ENCODE assay signal across 1 cellular context in the genomic region with DNA sequence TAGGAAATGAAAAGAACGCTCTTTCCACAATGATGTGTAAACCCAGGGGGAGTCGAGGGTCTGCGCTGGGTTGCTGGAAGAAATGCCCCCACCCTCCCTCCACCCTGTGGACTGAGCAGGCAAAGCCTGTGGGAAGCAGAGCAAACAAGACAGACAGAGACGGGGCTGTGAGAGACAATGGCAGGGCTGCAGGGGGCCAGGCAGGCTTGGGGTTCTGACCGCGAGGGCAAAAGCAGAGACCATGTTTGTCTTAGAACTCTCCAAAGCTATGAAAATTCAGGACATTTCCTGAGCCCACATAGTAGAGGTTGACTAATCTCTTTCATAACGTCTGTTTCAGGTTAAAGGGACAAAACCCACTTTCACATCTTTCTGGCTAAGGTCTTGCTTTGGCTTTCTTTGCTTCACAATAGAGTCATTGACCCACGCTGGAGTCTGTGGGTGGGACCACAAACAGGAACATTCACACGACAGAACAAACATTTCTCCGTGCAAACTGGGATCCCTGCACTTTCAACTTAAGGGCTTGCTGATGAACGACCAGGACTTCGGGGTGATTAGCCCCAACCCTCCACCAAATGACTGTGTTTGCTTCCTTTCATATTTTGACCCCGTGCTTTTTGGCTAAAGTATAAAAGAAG.
TF ChIP-seq lines count a peak whose summit lies in the region.

No MANE protein-coding gene starts in this region.

TF ChIP-seq in GM23338, 12 proteins besides CTCF, POLR2A, EP300 and RAD21 (continued from another document):
- TF ChIP-seq, protein P1, sequence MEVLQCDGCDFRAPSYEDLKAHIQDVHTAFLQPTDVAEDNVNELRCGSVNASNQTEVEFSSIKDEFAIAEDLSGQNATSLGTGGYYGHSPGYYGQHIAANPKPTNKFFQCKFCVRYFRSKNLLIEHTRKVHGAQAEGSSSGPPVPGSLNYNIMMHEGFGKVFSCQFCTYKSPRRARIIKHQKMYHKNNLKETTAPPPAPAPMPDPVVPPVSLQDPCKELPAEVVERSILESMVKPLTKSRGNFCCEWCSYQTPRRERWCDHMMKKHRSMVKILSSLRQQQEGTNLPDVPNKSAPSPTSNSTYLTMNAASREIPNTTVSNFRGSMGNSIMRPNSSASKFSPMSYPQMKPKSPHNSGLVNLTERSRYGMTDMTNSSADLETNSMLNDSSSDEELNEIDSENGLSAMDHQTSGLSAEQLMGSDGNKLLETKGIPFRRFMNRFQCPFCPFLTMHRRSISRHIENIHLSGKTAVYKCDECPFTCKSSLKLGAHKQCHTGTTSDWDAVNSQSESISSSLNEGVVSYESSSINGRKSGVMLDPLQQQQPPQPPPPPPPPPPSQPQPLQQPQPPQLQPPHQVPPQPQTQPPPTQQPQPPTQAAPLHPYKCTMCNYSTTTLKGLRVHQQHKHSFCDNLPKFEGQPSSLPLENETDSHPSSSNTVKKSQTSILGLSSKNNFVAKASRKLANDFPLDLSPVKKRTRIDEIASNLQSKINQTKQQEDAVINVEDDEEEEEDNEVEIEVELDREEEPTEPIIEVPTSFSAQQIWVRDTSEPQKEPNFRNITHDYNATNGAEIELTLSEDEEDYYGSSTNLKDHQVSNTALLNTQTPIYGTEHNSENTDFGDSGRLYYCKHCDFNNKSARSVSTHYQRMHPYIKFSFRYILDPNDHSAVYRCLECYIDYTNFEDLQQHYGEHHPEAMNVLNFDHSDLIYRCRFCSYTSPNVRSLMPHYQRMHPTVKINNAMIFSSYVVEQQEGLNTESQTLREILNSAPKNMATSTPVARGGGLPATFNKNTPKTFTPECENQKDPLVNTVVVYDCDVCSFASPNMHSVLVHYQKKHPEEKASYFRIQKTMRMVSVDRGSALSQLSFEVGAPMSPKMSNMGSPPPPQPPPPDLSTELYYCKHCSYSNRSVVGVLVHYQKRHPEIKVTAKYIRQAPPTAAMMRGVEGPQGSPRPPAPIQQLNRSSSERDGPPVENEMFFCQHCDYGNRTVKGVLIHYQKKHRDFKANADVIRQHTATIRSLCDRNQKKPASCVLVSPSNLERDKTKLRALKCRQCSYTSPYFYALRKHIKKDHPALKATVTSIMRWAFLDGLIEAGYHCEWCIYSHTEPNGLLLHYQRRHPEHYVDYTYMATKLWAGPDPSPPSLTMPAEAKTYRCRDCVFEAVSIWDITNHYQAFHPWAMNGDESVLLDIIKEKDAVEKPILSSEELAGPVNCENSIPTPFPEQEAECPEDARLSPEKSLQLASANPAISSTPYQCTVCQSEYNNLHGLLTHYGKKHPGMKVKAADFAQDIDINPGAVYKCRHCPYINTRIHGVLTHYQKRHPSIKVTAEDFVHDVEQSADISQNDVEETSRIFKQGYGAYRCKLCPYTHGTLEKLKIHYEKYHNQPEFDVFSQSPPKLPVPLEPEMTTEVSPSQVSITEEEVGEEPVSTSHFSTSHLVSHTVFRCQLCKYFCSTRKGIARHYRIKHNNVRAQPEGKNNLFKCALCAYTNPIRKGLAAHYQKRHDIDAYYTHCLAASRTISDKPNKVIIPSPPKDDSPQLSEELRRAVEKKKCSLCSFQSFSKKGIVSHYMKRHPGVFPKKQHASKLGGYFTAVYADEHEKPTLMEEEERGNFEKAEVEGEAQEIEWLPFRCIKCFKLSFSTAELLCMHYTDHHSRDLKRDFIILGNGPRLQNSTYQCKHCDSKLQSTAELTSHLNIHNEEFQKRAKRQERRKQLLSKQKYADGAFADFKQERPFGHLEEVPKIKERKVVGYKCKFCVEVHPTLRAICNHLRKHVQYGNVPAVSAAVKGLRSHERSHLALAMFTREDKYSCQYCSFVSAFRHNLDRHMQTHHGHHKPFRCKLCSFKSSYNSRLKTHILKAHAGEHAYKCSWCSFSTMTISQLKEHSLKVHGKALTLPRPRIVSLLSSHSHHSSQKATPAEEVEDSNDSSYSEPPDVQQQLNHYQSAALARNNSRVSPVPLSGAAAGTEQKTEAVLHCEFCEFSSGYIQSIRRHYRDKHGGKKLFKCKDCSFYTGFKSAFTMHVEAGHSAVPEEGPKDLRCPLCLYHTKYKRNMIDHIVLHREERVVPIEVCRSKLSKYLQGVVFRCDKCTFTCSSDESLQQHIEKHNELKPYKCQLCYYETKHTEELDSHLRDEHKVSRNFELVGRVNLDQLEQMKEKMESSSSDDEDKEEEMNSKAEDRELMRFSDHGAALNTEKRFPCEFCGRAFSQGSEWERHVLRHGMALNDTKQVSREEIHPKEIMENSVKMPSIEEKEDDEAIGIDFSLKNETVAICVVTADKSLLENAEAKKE (CRISPR knock-in tag; IDR thresholded peaks at IDR 0.05): no peak
